ENCODE assay signal across 11 cellular contexts in the genomic region with DNA sequence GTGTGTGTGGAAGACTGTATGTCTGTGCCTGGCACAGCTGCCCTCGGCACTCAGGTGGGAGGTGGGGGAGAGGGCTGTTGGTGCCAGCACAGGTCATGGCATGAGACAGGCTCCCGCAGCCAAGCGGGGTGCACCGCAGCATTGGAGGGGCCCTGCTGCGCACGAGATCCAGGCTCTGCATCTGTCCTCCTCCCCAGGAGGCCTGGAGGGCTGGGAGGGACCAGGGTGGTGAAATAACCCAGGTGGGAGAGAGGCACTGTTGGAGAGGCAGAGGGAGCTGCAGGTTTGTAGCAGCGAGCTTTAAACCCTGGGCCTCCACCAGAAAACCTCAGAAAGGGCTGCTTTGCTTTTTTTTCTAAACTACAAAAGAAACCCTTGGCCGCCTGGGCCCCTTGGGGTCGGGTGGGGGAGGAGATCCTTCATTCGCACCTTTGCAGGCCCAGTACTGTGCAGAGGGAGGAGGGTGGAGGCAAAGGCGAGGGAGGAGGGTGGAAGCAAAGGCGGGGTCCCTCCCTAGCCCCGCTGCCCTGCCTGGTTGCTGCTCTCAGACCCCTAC.
DNase-seq lines count a peak whose midpoint lies in the region; ATAC-seq and TF ChIP-seq lines count a peak whose summit lies in the region.
"Had no signal": no experiment of that assay in that cellular context is flagged by ENCODE, and none has a peak within 500 bp of the region (broad histone marks: within the 10 kb centered on the region; RNA-seq: fewer than 3 reads in every experiment).

No MANE protein-coding gene starts in this region.

- H3K27ac ChIP-seq in foreskin keratinocyte (no peak overlapping the region), psoas muscle (no peak overlapping the region)

- peak; percentile 23 for DNase-seq in NK-92 treated with Interleukin-12 subunit alpha and Interleukin-12 subunit beta, amount 100 ng/mL, for 24 hours (lab: John Stamatoyannopoulos, UW)
- DNase-seq in NK-92 (lab: John Stamatoyannopoulos, UW; ENCODE audit: unreplicated experiment) (no peak), activated B cell treated with CpG ODN at 0.5 μM for 24 hours (no peak), foreskin keratinocyte (peak in 1 of 2 donors; percentile 23), psoas muscle (no peak)
- DNase-seq: effector CD4-positive, alpha-beta T cell; KG1; naive B cell had no signal

- peaks cover 1% of the 10 kb centered on the region for H3K36me3 Mint-ChIP-seq in activated B cell treated with CpG ODN at 0.5 μM for 24 hours (ENCODE audit: low read depth)
- H3K36me3 Mint-ChIP-seq in stimulated activated naive CD8-positive, alpha-beta T cell treated with anti-CD3 and anti-CD28 coated beads, Interleukin-15, Interleukin-2, amounts not matched to agents 100 ng/mL and 50 ng/mL, for 24 hours (ENCODE audit: low read depth), result no peaks in the 10 kb centered on the region
- H3K36me3 Mint-ChIP-seq: naive B cell had no signal

- H3K4me1 Mint-ChIP-seq in activated B cell treated with CpG ODN at 0.5 μM for 24 hours, result peaks cover 23% of the 10 kb centered on the region
- H3K4me1 Mint-ChIP-seq in stimulated activated naive CD8-positive, alpha-beta T cell treated with anti-CD3 and anti-CD28 coated beads, Interleukin-15, Interleukin-2, amounts not matched to agents 100 ng/mL and 50 ng/mL, for 24 hours (ENCODE audit: low read depth), result peaks cover 72% of the 10 kb centered on the region

- H3K9me3 ChIP-seq in psoas muscle, result no peaks in the 10 kb centered on the region

- H3K9me3 Mint-ChIP-seq in activated B cell treated with CpG ODN at 0.5 μM for 24 hours, result no peaks in the 10 kb centered on the region
- H3K9me3 Mint-ChIP-seq in stimulated activated naive CD8-positive, alpha-beta T cell treated with anti-CD3 and anti-CD28 coated beads, Interleukin-15, Interleukin-2, amounts not matched to agents 100 ng/mL and 50 ng/mL, for 24 hours, result no peaks in the 10 kb centered on the region
- H3K9me3 Mint-ChIP-seq: naive B cell had no signal

- no peak overlapping the region for H3K4me3 ChIP-seq in psoas muscle

- no peaks in the 10 kb centered on the region for H3K36me3 ChIP-seq in psoas muscle (ENCODE audit: insufficient read depth in 1 of 2, low read depth in 1 of 2)

- ATAC-seq in activated B cell treated with CpG ODN at 0.5 μM for 24 hours (ENCODE audit: low read depth), result peak; percentile 34
- peak; percentile 40 for ATAC-seq in foreskin keratinocyte
- ATAC-seq in psoas muscle, result no peak
- no peak for ATAC-seq in HG02571 (IDR thresholded peaks at IDR 0.05; ENCODE audit: unreplicated experiment)
- no peak for ATAC-seq in HG03378 (IDR thresholded peaks at IDR 0.05; ENCODE audit: unreplicated experiment)

- WGBS in psoas muscle, 3 donors, result 54 to 76% (median 65%) methylated on average over 12 to 13 of the region's 13 CpGs

- TF ChIP-seq CTCF in activated B cell treated with CpG ODN at 0.5 μM for 24 hours (IDR thresholded peaks at IDR 0.05) (no peak), foreskin keratinocyte (conservative IDR thresholded peaks at IDR 0.05) (peak; percentile 23), psoas muscle (IDR thresholded peaks at IDR 0.05) (no peak)

- intact Hi-C loops in activated B cell treated with CpG ODN at 0.5 μM for 24 hours (cut with micrococcal nuclease), result no loop called here
- intact Hi-C loops in psoas muscle (cut with DNase I), result no loop called here

- H3K4me3 Mint-ChIP-seq in activated B cell treated with CpG ODN at 0.5 μM for 24 hours, result no peak overlapping the region
- peak overlapping the region; percentile 32 for H3K4me3 Mint-ChIP-seq in stimulated activated naive CD8-positive, alpha-beta T cell treated with anti-CD3 and anti-CD28 coated beads, Interleukin-15, Interleukin-2, amounts not matched to agents 100 ng/mL and 50 ng/mL, for 24 hours

- H3K4me1 ChIP-seq in foreskin keratinocyte (peaks cover 3% of the 10 kb centered on the region), psoas muscle (peaks cover 76% of the 10 kb centered on the region)

- H3K27me3 Mint-ChIP-seq in activated B cell treated with CpG ODN at 0.5 μM for 24 hours, result no peaks in the 10 kb centered on the region
- H3K27me3 Mint-ChIP-seq in stimulated activated naive CD8-positive, alpha-beta T cell treated with anti-CD3 and anti-CD28 coated beads, Interleukin-15, Interleukin-2, amounts not matched to agents 100 ng/mL and 50 ng/mL, for 24 hours, result no peaks in the 10 kb centered on the region
- H3K27me3 Mint-ChIP-seq: naive B cell had no signal

- CTCF ChIA-PET in activated B cell treated with CpG ODN at 0.5 μM for 24 hours (lab: Charles Lee), result no interaction called here

- no peak overlapping the region for H3K27ac Mint-ChIP-seq in activated B cell treated with CpG ODN at 0.5 μM for 24 hours
- H3K27ac Mint-ChIP-seq in stimulated activated naive CD8-positive, alpha-beta T cell treated with anti-CD3 and anti-CD28 coated beads, Interleukin-15, Interleukin-2, amounts not matched to agents 100 ng/mL and 50 ng/mL, for 24 hours, result peak overlapping the region; percentile 67

- no peaks in the 10 kb centered on the region for H3K27me3 ChIP-seq in foreskin keratinocyte
- no peaks in the 10 kb centered on the region for H3K27me3 ChIP-seq in psoas muscle (ENCODE audit: insufficient read depth in 3 of 3, low read length in 2 of 3)

- POLR2A ChIA-PET in activated B cell treated with CpG ODN at 0.5 μM for 24 hours (lab: Charles Lee), result no interaction called here

Comparison
In these comparisons a context has a peak if more than half of its experiments do, and no peak if none do; other contexts are left out.
1. ATAC-seq: peak in activated B cell treated with CpG ODN at 0.5 μM for 24 hours (single experiment) and foreskin keratinocyte (single experiment); none in psoas muscle (0 of 4), HG02571 (single experiment) and HG03378 (single experiment).